10 cellular contexts compared by ENCODE assay signal in genomic region chr5:115487750-115488149, GRCh38. TPM values are rescaled to one million over a fixed set of nuclear protein-coding genes. Genes with fewer than 3 reads are reported as not detected.
DNase-seq lines count a peak whose midpoint lies in the region; ATAC-seq and TF ChIP-seq lines count a peak whose summit lies in the region.
"Had no signal": no experiment of that assay in that cellular context is flagged by ENCODE, and none has a peak within 500 bp of the region (broad histone marks: within the 10 kb centered on the region; RNA-seq: fewer than 3 reads in every experiment).

No MANE protein-coding gene starts in this region.

- peak; percentile 58 for ATAC-seq in GM18870 (IDR thresholded peaks at IDR 0.05; ENCODE audit: unreplicated experiment)
- ATAC-seq in HG02642 (IDR thresholded peaks at IDR 0.05; ENCODE audit: poor library complexity, unreplicated experiment), result peak; percentile 82
- peak; percentile 90 to 94 for ATAC-seq in activated T-cell treated with anti-CD3 and anti-CD28 coated beads, Interleukin-2, amount 50 U/mL, for 72 hours (replicated peaks in 1 of 2)

- H3K36me3 Mint-ChIP-seq in activated T-cell treated with anti-CD3 and anti-CD28 coated beads, Interleukin-2, amount 50 U/mL, for 72 hours (ENCODE audit: insufficient read depth in 2 of 2), result peaks cover 0 to 1% of the 10 kb centered on the region in 2 donors
- H3K36me3 Mint-ChIP-seq: CD4-positive, alpha-beta memory T cell had no signal

- in situ Hi-C loops in GM13977 (cut with MboI; ENCODE audit: low pct_unique_long_range_greater_than_20kb, low sequenced_read_pairs, unreplicated experiment), result no loop called here

- H3K9me3 Mint-ChIP-seq in activated T-cell treated with anti-CD3 and anti-CD28 coated beads, Interleukin-2, amount 50 U/mL, for 72 hours, result no peaks in the 10 kb centered on the region
- H3K9me3 Mint-ChIP-seq: CD4-positive, alpha-beta memory T cell had no signal

- TF ChIP-seq CTCF in GM13977 (IDR thresholded peaks at IDR 0.05; ENCODE audit: extremely low read depth, insufficient read depth, missing control alignments), result no peak

- peaks cover 25% of the 10 kb centered on the region for H3K27me3 Mint-ChIP-seq in activated T-cell treated with anti-CD3 and anti-CD28 coated beads, Interleukin-2, amount 50 U/mL, for 72 hours (ENCODE audit: low read depth)

- DNase-seq in GM13977 (ENCODE audit: low spot score), result peak; percentile 9
- peak; percentile 10 to 26 for DNase-seq in activated T-cell treated with anti-CD3 and anti-CD28 coated beads, Interleukin-2, amount 50 U/mL, for 72 hours
- no peak for DNase-seq in kidney tubule cell (ENCODE audit: low spot score)
- no peak for DNase-seq in putamen (ENCODE audit: low spot score)
- no peak for DNase-seq in GOT3 (lab: John Stamatoyannopoulos, UW)
- DNase-seq: activated CD4-positive, alpha-beta T cell treated with anti-CD3 and anti-CD28 coated beads for 4 hours; CD4-positive, alpha-beta memory T cell; NCI-H2081 had no signal

- peak overlapping the region; percentile 5 for H3K27ac Mint-ChIP-seq in activated T-cell treated with anti-CD3 and anti-CD28 coated beads, Interleukin-2, amount 50 U/mL, for 72 hours
- H3K27ac Mint-ChIP-seq: CD4-positive, alpha-beta memory T cell had no signal

- peaks cover 19% of the 10 kb centered on the region for H3K4me1 Mint-ChIP-seq in activated T-cell treated with anti-CD3 and anti-CD28 coated beads, Interleukin-2, amount 50 U/mL, for 72 hours (ENCODE audit: low read depth)
- H3K4me1 Mint-ChIP-seq: CD4-positive, alpha-beta memory T cell had no signal

- peak overlapping the region; percentile 3 to 9 for H3K4me3 Mint-ChIP-seq in activated T-cell treated with anti-CD3 and anti-CD28 coated beads, Interleukin-2, amount 50 U/mL, for 72 hours
- H3K4me3 Mint-ChIP-seq: CD4-positive, alpha-beta memory T cell had no signal

RNA-seq across cellular contexts. Expression of gene FEM1C, which starts 56.8 kb away (rescaled TPM):
- 10 to 100 TPM; 13.3 to 15.4 TPM for total RNA-seq in activated T-cell treated with anti-CD3 and anti-CD28 coated beads, Interleukin-2, amount 50 U/mL, for 72 hours

Comparison
In these comparisons a context has a peak if more than half of its experiments do, and no peak if none do; other contexts are left out.
1. DNase-seq: peak in GM13977 (single experiment) and activated T-cell treated with anti-CD3 and anti-CD28 coated beads, Interleukin-2, amount 50 U/mL, for 72 hours (2 of 2); none in kidney tubule cell (single experiment), putamen (single experiment) and GOT3 (single experiment).
2. Peak in every context shown above with its lines, with median percentiles within 50 percentile points of each other: ATAC-seq.